ENCODE assay signal across 13 cellular contexts in the genomic region with DNA sequence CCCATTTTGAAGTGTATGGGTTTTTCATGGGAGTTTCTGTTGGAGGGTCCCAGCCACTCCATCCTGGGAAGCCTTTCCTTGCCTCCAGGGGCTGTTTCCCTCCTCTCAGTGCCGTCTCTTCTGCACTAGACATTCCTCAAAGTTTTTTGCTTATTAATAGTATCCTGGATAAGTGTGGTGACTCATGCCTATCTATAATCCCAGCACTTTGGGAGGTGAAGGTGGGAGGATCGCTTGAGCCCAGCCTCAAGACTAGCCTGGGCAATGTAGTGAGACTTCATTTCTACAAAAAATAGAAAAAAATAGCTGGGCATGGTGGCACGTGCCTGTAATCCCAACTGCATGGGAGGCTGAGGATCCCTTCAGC. TPM values are rescaled to one million over a fixed set of nuclear protein-coding genes. Genes with fewer than 3 reads are reported as not detected.
DNase-seq lines count a peak whose midpoint lies in the region; ATAC-seq, FAIRE-seq and TF ChIP-seq lines count a peak whose summit lies in the region.
"Had no signal": no experiment of that assay in that cellular context is flagged by ENCODE, and none has a peak within 500 bp of the region (broad histone marks: within the 10 kb centered on the region; RNA-seq: fewer than 3 reads in every experiment).

No MANE protein-coding gene starts in this region.

- ATAC-seq in heart left ventricle (peak; percentile 80 to 90 (median 86)), gastrocnemius medialis (peak; percentile 85 to 91)
- no peak for ATAC-seq in stimulated activated naive B cell treated with anti-CD40 and anti-IgM and Interleukin-4, amounts not matched to agents 10 μg/mL and 1 μg/mL and 100 μg/mL, for 72 hours (replicated peaks)

- H3K27me3 ChIP-seq in ascending aorta, result no peaks in the 10 kb centered on the region
- H3K27me3 ChIP-seq in heart left ventricle, result no peaks in the 10 kb centered on the region
- no peaks in the 10 kb centered on the region for H3K27me3 ChIP-seq in gastrocnemius medialis
- H3K27me3 ChIP-seq: Peyer's patch had no signal

- H3K36me3 ChIP-seq in ascending aorta (no peaks in the 10 kb centered on the region), heart left ventricle (peaks cover 0 to 4% (median 0%) of the 10 kb centered on the region in 9 donors), gastrocnemius medialis (no peaks in the 10 kb centered on the region)

- H3K4me1 Mint-ChIP-seq in stimulated activated naive B cell treated with anti-CD40 and anti-IgM and Interleukin-4, amounts not matched to agents 10 μg/mL and 1 μg/mL and 100 μg/mL, for 72 hours, result peaks cover 0 to 8% of the 10 kb centered on the region in 2 donors
- H3K4me1 Mint-ChIP-seq in activated CD4-positive, alpha-beta memory T cell treated with anti-CD3 and anti-CD28 coated beads, Interleukin-2, amount 10 ng/mL, durations not matched to agents 7 days and 5 days, result no peaks in the 10 kb centered on the region
- H3K4me1 Mint-ChIP-seq: activated naive CD4-positive, alpha-beta T cell treated with anti-CD3 and anti-CD28 coated beads, Interleukin-2, amount 50 U/mL, for 24 hours had no signal

- no peak for TF ChIP-seq CTCF in ascending aorta (IDR thresholded peaks at IDR 0.05)
- no peak for TF ChIP-seq CTCF in heart left ventricle (IDR thresholded peaks at IDR 0.05)
- no peak for TF ChIP-seq CTCF in gastrocnemius medialis (IDR thresholded peaks at IDR 0.05 in 4 of 5, conservative IDR thresholded peaks at IDR 0.05 in 1 of 5)

- H3K4me1 ChIP-seq in ascending aorta, result peaks cover 0 to 14% of the 10 kb centered on the region in 2 donors
- H3K4me1 ChIP-seq in heart left ventricle, result peaks cover 0 to 58% (median 27%) of the 10 kb centered on the region in 12 donors
- peaks cover 38 to 39% of the 10 kb centered on the region in 2 donors for H3K4me1 ChIP-seq in gastrocnemius medialis
- H3K4me1 ChIP-seq: Peyer's patch had no signal

- POLR2A ChIA-PET in activated CD4-positive, alpha-beta memory T cell treated with anti-CD3 and anti-CD28 coated beads, Interleukin-2, amount 10 ng/mL, durations not matched to agents 7 days and 5 days (lab: Charles Lee), result no interaction called here

- H3K9me3 Mint-ChIP-seq in stimulated activated naive B cell treated with anti-CD40 and anti-IgM and Interleukin-4, amounts not matched to agents 10 μg/mL and 1 μg/mL and 100 μg/mL, for 72 hours, result no peaks in the 10 kb centered on the region
- no peaks in the 10 kb centered on the region for H3K9me3 Mint-ChIP-seq in activated CD4-positive, alpha-beta memory T cell treated with anti-CD3 and anti-CD28 coated beads, Interleukin-2, amount 10 ng/mL, durations not matched to agents 7 days and 5 days
- H3K9me3 Mint-ChIP-seq: activated naive CD4-positive, alpha-beta T cell treated with anti-CD3 and anti-CD28 coated beads, Interleukin-2, amount 50 U/mL, for 24 hours had no signal

- no peak for TF ChIP-seq POLR2A in H54 (IDR thresholded peaks at IDR 0.05; ENCODE audit: low read depth, low read length)
- peak in 1 of 2 donors; percentile 47 for TF ChIP-seq POLR2A in heart left ventricle (IDR thresholded peaks at IDR 0.05)
- no peak for TF ChIP-seq POLR2A in gastrocnemius medialis (IDR thresholded peaks at IDR 0.05)

- WGBS in heart left ventricle, 4 donors, result 36 to 49% (median 44%) methylated on average over 3 of the region's 3 CpGs

- no peak overlapping the region for H3K27ac Mint-ChIP-seq in stimulated activated naive B cell treated with anti-CD40 and anti-IgM and Interleukin-4, amounts not matched to agents 10 μg/mL and 1 μg/mL and 100 μg/mL, for 72 hours
- H3K27ac Mint-ChIP-seq in activated CD4-positive, alpha-beta memory T cell treated with anti-CD3 and anti-CD28 coated beads, Interleukin-2, amount 10 ng/mL, durations not matched to agents 7 days and 5 days, result no peak overlapping the region
- H3K27ac Mint-ChIP-seq: activated naive CD4-positive, alpha-beta T cell treated with anti-CD3 and anti-CD28 coated beads, Interleukin-2, amount 50 U/mL, for 24 hours had no signal

- no peaks in the 10 kb centered on the region for H3K36me3 Mint-ChIP-seq in stimulated activated naive B cell treated with anti-CD40 and anti-IgM and Interleukin-4, amounts not matched to agents 10 μg/mL and 1 μg/mL and 100 μg/mL, for 72 hours
- no peaks in the 10 kb centered on the region for H3K36me3 Mint-ChIP-seq in activated CD4-positive, alpha-beta memory T cell treated with anti-CD3 and anti-CD28 coated beads, Interleukin-2, amount 10 ng/mL, durations not matched to agents 7 days and 5 days (ENCODE audit: low read depth)
- H3K36me3 Mint-ChIP-seq: activated naive CD4-positive, alpha-beta T cell treated with anti-CD3 and anti-CD28 coated beads, Interleukin-2, amount 50 U/mL, for 24 hours had no signal

- intact Hi-C loops in ascending aorta (cut with DNase I), result no loop called here
- intact Hi-C loops in heart left ventricle (cut with DNase I), result loop anchor here in 1 of 10 donors (5.0 kb wide), 1 partner anchor 230 kb away; no protein-coding TSS in a partner anchor
- intact Hi-C loops in gastrocnemius medialis (cut with DNase I; ENCODE audit: low total_unique reads), result loop anchor here (5.0 kb wide), 1 partner anchor 230 kb away; no protein-coding TSS in a partner anchor

- DNase-seq in H54 (ENCODE audit: insufficient read length, low spot score) (peak; percentile 38), ascending aorta (ENCODE audit: low spot score in 2 of 2) (no peak), heart left ventricle (peak in 1 of 5 donors; percentile 40), gastrocnemius medialis (peak in 1 of 2 donors; percentile 34), SHP77 treated with DMSO at 0.1 percent for 48 hours (lab: John Stamatoyannopoulos, UW) (no peak), NOMO-1 (lab: John Stamatoyannopoulos, UW; ENCODE audit: unreplicated experiment in 2 of 2) (no peak)
- no peak for DNase-seq in stimulated activated naive B cell treated with anti-CD40 and anti-IgM and Interleukin-4, amounts not matched to agents 10 μg/mL and 1 μg/mL and 100 μg/mL, for 72 hours
- no peak for DNase-seq in activated CD4-positive, alpha-beta memory T cell treated with anti-CD3 and anti-CD28 coated beads, Interleukin-2, amount 10 ng/mL, durations not matched to agents 7 days and 5 days
- DNase-seq: activated CD4-positive, CD25-positive, alpha-beta regulatory T cell treated with anti-CD3 and anti-CD28 coated beads, Interleukin-2, amount 50 U/mL, for 72 hours; Peyer's patch; stimulated activated CD4-positive, alpha-beta T cell treated with anti-CD3 and anti-CD28 coated beads, Interleukin-2, amount 100 ng/mL, for 24 hours; trophoblast cell had no signal

- no peak overlapping the region for H3K4me3 ChIP-seq in ascending aorta
- H3K4me3 ChIP-seq in heart left ventricle, result no peak overlapping the region
- H3K4me3 ChIP-seq in gastrocnemius medialis, result no peak overlapping the region
- H3K4me3 ChIP-seq: Peyer's patch had no signal

- FAIRE-seq in H54 (lab: Jason Lieb, UNC), result peak; percentile 45

- H3K9me3 ChIP-seq in ascending aorta (no peaks in the 10 kb centered on the region), heart left ventricle (no peaks in the 10 kb centered on the region), gastrocnemius medialis (no peaks in the 10 kb centered on the region)
- H3K9me3 ChIP-seq: Peyer's patch had no signal

- in situ Hi-C loops in gastrocnemius medialis (cut with MboI; ENCODE audit: low sequenced_read_pairs in 4 of 4), result no loop called here

- CTCF ChIA-PET in activated CD4-positive, alpha-beta memory T cell treated with anti-CD3 and anti-CD28 coated beads, Interleukin-2, amount 10 ng/mL, durations not matched to agents 7 days and 5 days (lab: Charles Lee), result interaction anchor here (1.0 kb wide), 1 partner anchor 498 kb away, joined by 3 read pairs; no protein-coding TSS in a partner anchor

- H3K27me3 Mint-ChIP-seq in stimulated activated naive B cell treated with anti-CD40 and anti-IgM and Interleukin-4, amounts not matched to agents 10 μg/mL and 1 μg/mL and 100 μg/mL, for 72 hours, result no peaks in the 10 kb centered on the region
- peaks cover 19% of the 10 kb centered on the region for H3K27me3 Mint-ChIP-seq in activated CD4-positive, alpha-beta memory T cell treated with anti-CD3 and anti-CD28 coated beads, Interleukin-2, amount 10 ng/mL, durations not matched to agents 7 days and 5 days

- no peak overlapping the region for H3K4me3 Mint-ChIP-seq in stimulated activated naive B cell treated with anti-CD40 and anti-IgM and Interleukin-4, amounts not matched to agents 10 μg/mL and 1 μg/mL and 100 μg/mL, for 72 hours
- H3K4me3 Mint-ChIP-seq in activated CD4-positive, alpha-beta memory T cell treated with anti-CD3 and anti-CD28 coated beads, Interleukin-2, amount 10 ng/mL, durations not matched to agents 7 days and 5 days, result no peak overlapping the region
- H3K4me3 Mint-ChIP-seq: activated naive CD4-positive, alpha-beta T cell treated with anti-CD3 and anti-CD28 coated beads, Interleukin-2, amount 50 U/mL, for 24 hours had no signal

- H3K27ac ChIP-seq in ascending aorta (peak overlapping the region; percentile 51 to 58), heart left ventricle (peak overlapping the region; percentile 63 to 92 (median 84)), gastrocnemius medialis (peak overlapping the region; percentile 62 to 74 (median 69))

RNA-seq across cellular contexts. Expression of a gene that starts 43.1 kb away (rescaled TPM):
- total RNA-seq in ascending aorta (9.8 TPM), heart left ventricle (10 to 100 TPM in 8 of 9 donors, 1 to 10 TPM in 1; 9.7 to 21.8 (median 14.4) TPM), gastrocnemius medialis (10 to 100 TPM in 1 of 4 donors, 1 to 10 TPM in 3; 2.2 to 10.3 (median 5.4) TPM)
- 10 to 100 TPM in 1 of 2 donors, 1 to 10 TPM in 1; 8.0 to 15.8 TPM for polyA plus RNA-seq in heart left ventricle
- 1 to 10 TPM; 2.8 to 3.4 TPM for total RNA-seq in activated CD4-positive, alpha-beta memory T cell treated with anti-CD3 and anti-CD28 coated beads, Interleukin-2, amount 10 ng/mL, durations not matched to agents 7 days and 5 days

Comparison
In these comparisons a context has a peak if more than half of its experiments do, and no peak if none do; other contexts are left out.
1. ATAC-seq: peak in heart left ventricle (4 of 4) and gastrocnemius medialis (2 of 2); none in stimulated activated naive B cell treated with anti-CD40 and anti-IgM and Interleukin-4, amounts not matched to agents 10 μg/mL and 1 μg/mL and 100 μg/mL, for 72 hours (0 of 2).
2. Peak in every context shown above with its lines, with median percentiles within 50 percentile points of each other: H3K27ac ChIP-seq.